11 cellular contexts compared by ENCODE assay signal in genomic region chr12:124359671-124360581, GRCh38.
A peak's percentile ranks its signal among the peaks of the same experiment; 100 is the strongest.
DNase-seq lines count a peak whose midpoint lies in the region; ATAC-seq, FAIRE-seq and TF ChIP-seq lines count a peak whose summit lies in the region.
"Had no signal": no experiment of that assay in that cellular context is flagged by ENCODE, and none has a peak within 500 bp of the region (broad histone marks: within the 10 kb centered on the region; RNA-seq: fewer than 3 reads in every experiment).

No MANE protein-coding gene starts in this region.

- TF ChIP-seq CTCF in A549 (IDR thresholded peaks at IDR 0.05) (no peak), dorsolateral prefrontal cortex (IDR thresholded peaks at IDR 0.05 in 54 of 56, conservative IDR thresholded peaks at IDR 0.05 in 2 of 56; ENCODE audit: low read depth in 1 of 56, partially characterized antibody in 56 of 56) (no peak), nephron (IDR thresholded peaks at IDR 0.05; ENCODE audit: unreplicated experiment in 3 of 3) (no peak)

- H3K9me3 ChIP-seq in A549 = no peaks in the 10 kb centered on the region

- DNase-seq in A549 (ENCODE audit: low read depth in 1 of 2, low spot score in 1 of 2) = no peak
- peak; percentile 81 to 86 for DNase-seq in NCI-H2081 (lab: John Stamatoyannopoulos, UW)
- peak in 7 of 10 donors; percentile 37 to 88 (median 62) for DNase-seq in dorsolateral prefrontal cortex
- no peak for DNase-seq in SW480 (ENCODE audit: low spot score)
- no peak for DNase-seq in stimulated activated CD4-positive, alpha-beta T cell treated with anti-CD3 and anti-CD28 coated beads, Interleukin-1b, Interleukin-23, amount 100 ng/mL, for 48 hours
- DNase-seq: activated CD4-positive, alpha-beta T cell treated with anti-CD3 and anti-CD28 coated beads, Interleukin-2, amount 50 U/mL, for 4 hours; stimulated activated CD4-positive, alpha-beta T cell treated with anti-CD3 and anti-CD28 coated beads, Interleukin-4, amount 100 ng/mL, for 24 hours had no signal

- no peak overlapping the region for H3K4me3 Mint-ChIP-seq in nephron
- H3K4me3 Mint-ChIP-seq in activated T-helper 17 cell treated with anti-CD3 and anti-CD28 coated beads, Interleukin-2, amount 50 U/mL, for 72 hours = no peak overlapping the region
- H3K4me3 Mint-ChIP-seq: B cell had no signal

- ATAC-seq in A549 (peak; percentile 8 to 12; a peak in 4 of 6 replicates), GM19397 (IDR thresholded peaks at IDR 0.05; ENCODE audit: unreplicated experiment) (no peak)
- no peak for ATAC-seq in activated T-helper 17 cell treated with anti-CD3 and anti-CD28 coated beads, Interleukin-2, amount 50 U/mL, for 72 hours (replicated peaks)

- H3K27ac ChIP-seq in A549 (peak overlapping the region in 1 of 2 experiments; percentile 92; a peak in 3 of 6 replicates), dorsolateral prefrontal cortex (peak overlapping the region in 54 of 59 donors; percentile 0 to 79 (median 59))

- CTCF ChIA-PET in A549 (lab: Yijun Ruan, JAX) = interaction anchor here (0.9 to 1.5 kb wide), 6 partner anchors 10 to 407 kb away, joined by 3 to 5 read pairs (median 3); no protein-coding TSS in a partner anchor

- intact Hi-C loops in dorsolateral prefrontal cortex (cut with DNase I) = no loop called here

- H3K4me2 ChIP-seq in A549 = no peak overlapping the region

- POLR2A ChIA-PET in A549 (lab: Yijun Ruan, JAX) = no interaction called here

- no peak for TF ChIP-seq RAD21 in A549 (conservative IDR thresholded peaks at IDR 0.05 in 1 of 2, IDR thresholded peaks at IDR 0.05 in 1 of 2)

- H3K4me1 Mint-ChIP-seq in nephron = peaks cover 23% of the 10 kb centered on the region
- H3K4me1 Mint-ChIP-seq in activated T-helper 17 cell treated with anti-CD3 and anti-CD28 coated beads, Interleukin-2, amount 50 U/mL, for 72 hours = no peaks in the 10 kb centered on the region
- H3K4me1 Mint-ChIP-seq: B cell had no signal

- H3K9me3 Mint-ChIP-seq in nephron = no peaks in the 10 kb centered on the region
- no peaks in the 10 kb centered on the region for H3K9me3 Mint-ChIP-seq in activated T-helper 17 cell treated with anti-CD3 and anti-CD28 coated beads, Interleukin-2, amount 50 U/mL, for 72 hours

- WGBS in A549 (ENCODE audit: missing lambda C conversion rate) = 78% methylated on average over 36 of the region's 37 CpGs

- peak overlapping the region; percentile 70 to 93 (median 76) for H3K27ac Mint-ChIP-seq in nephron
- H3K27ac Mint-ChIP-seq in activated T-helper 17 cell treated with anti-CD3 and anti-CD28 coated beads, Interleukin-2, amount 50 U/mL, for 72 hours = no peak overlapping the region
- H3K27ac Mint-ChIP-seq: B cell had no signal

- TF ChIP-seq POLR2A in A549 (IDR thresholded peaks at IDR 0.05; ENCODE audit: low read length) = no peak

- H3K36me3 Mint-ChIP-seq in nephron (ENCODE audit: low read depth) = peaks cover 31% of the 10 kb centered on the region
- peaks cover 15% of the 10 kb centered on the region for H3K36me3 Mint-ChIP-seq in activated T-helper 17 cell treated with anti-CD3 and anti-CD28 coated beads, Interleukin-2, amount 50 U/mL, for 72 hours (ENCODE audit: low read depth)

- H3K4me3 ChIP-seq in A549 (no peak overlapping the region), dorsolateral prefrontal cortex (no peak overlapping the region)

- H3K27me3 Mint-ChIP-seq in nephron (ENCODE audit: low read depth) = no peaks in the 10 kb centered on the region
- H3K27me3 Mint-ChIP-seq in activated T-helper 17 cell treated with anti-CD3 and anti-CD28 coated beads, Interleukin-2, amount 50 U/mL, for 72 hours = no peaks in the 10 kb centered on the region
- H3K27me3 Mint-ChIP-seq: B cell had no signal

- peaks cover 26% of the 10 kb centered on the region; the same call in 2 of the 3 replicates for H3K4me1 ChIP-seq in A549

- FAIRE-seq in A549 (lab: Jason Lieb, UNC) = no peak

- TF ChIP-seq EP300 in A549 (IDR thresholded peaks at IDR 0.05) = no peak

- H3K27me3 ChIP-seq in dorsolateral prefrontal cortex = no peaks in the 10 kb centered on the region

TF ChIP-seq in A549, 52 proteins besides CTCF, POLR2A, EP300 and RAD21:
- TF ChIP-seq CHD4 (IDR thresholded peaks at IDR 0.05; ENCODE audit: borderline replicate concordance) = no peak
- TF ChIP-seq HDAC2 (IDR thresholded peaks at IDR 0.05) = no peak
- no peak for TF ChIP-seq ZNF302 (CRISPR knock-in tag; IDR thresholded peaks at IDR 0.05)
- TF ChIP-seq ELK1 (IDR thresholded peaks at IDR 0.05; ENCODE audit: low read depth, low read length) = no peak
- TF ChIP-seq NPAS2 (CRISPR knock-in tag; IDR thresholded peaks at IDR 0.05; ENCODE audit: borderline replicate concordance) = no peak
- TF ChIP-seq HOXA7 (CRISPR knock-in tag; IDR thresholded peaks at IDR 0.05) = no peak
- no peak for TF ChIP-seq FOSB (CRISPR knock-in tag; IDR thresholded peaks at IDR 0.05)
- TF ChIP-seq MYC (IDR thresholded peaks at IDR 0.05; ENCODE audit: borderline replicate concordance, low read length) = no peak
- TF ChIP-seq NR3C1 (IDR thresholded peaks at IDR 0.05) = no peak
- no peak for TF ChIP-seq RCOR1 (IDR thresholded peaks at IDR 0.05; ENCODE audit: low read depth, low read length)
- no peak for TF ChIP-seq HMGXB4 (CRISPR knock-in tag; IDR thresholded peaks at IDR 0.05; ENCODE audit: borderline replicate concordance)
- no peak for TF ChIP-seq ATOH8 (CRISPR knock-in tag; IDR thresholded peaks at IDR 0.05; ENCODE audit: low read depth)
- TF ChIP-seq FOXS1 (CRISPR knock-in tag; IDR thresholded peaks at IDR 0.05) = no peak
- TF ChIP-seq SMC3 (IDR thresholded peaks at IDR 0.05) = no peak
- no peak for TF ChIP-seq CBX2 (IDR thresholded peaks at IDR 0.05; ENCODE audit: borderline replicate concordance, low read depth)
- no peak for TF ChIP-seq EHF (CRISPR knock-in tag; IDR thresholded peaks at IDR 0.05)
TF ChIP-seq in A549: peak in this region for 0.

Comparison
In these comparisons a context has a peak if more than half of its experiments do, and no peak if none do; other contexts are left out.
1. ATAC-seq: peak in A549 (2 of 2); none in GM19397 (single experiment) and activated T-helper 17 cell treated with anti-CD3 and anti-CD28 coated beads, Interleukin-2, amount 50 U/mL, for 72 hours (single experiment).
2. DNase-seq: peak in NCI-H2081 (2 of 2) and dorsolateral prefrontal cortex (7 of 10); none in A549 (0 of 2), SW480 (single experiment) and stimulated activated CD4-positive, alpha-beta T cell treated with anti-CD3 and anti-CD28 coated beads, Interleukin-1b, Interleukin-23, amount 100 ng/mL, for 48 hours (single experiment).